Comparison of ENCODE assay signal across 35 cellular contexts in genomic region chrX:48815266-48815665, GRCh38. TPM values are rescaled to one million over a fixed set of nuclear protein-coding genes. Genes with fewer than 3 reads are reported as not detected.
"Had no signal": no experiment of that assay in that cellular context is flagged by ENCODE, and none has a peak within 500 bp of the region (broad histone marks: within the 10 kb centered on the region; RNA-seq: fewer than 3 reads in every experiment).

No MANE protein-coding gene starts in this region.

- H3K4me3 ChIP-seq: ascending aorta, breast epithelium, cardiac muscle cell, colonic mucosa, dorsolateral prefrontal cortex, esophagus squamous epithelium, gastroesophageal sphincter had no signal

- H3K9me3 Mint-ChIP-seq: activated CD4-positive, alpha-beta memory T cell treated with anti-CD3 and anti-CD28 coated beads for 36 hours; activated CD4-positive, alpha-beta T cell treated with anti-CD3 and anti-CD28 coated beads, Interleukin-2, amount 10 ng/mL, durations not matched to agents 24 days and 14 days; activated naive CD4-positive, alpha-beta T cell treated with anti-CD3 and anti-CD28 coated beads for 36 hours; activated naive CD4-positive, alpha-beta T cell treated with anti-CD3 and anti-CD28 coated beads, Interleukin-2, amount 50 U/mL, for 72 hours; activated naive CD8-positive, alpha-beta T cell treated with anti-CD3 and anti-CD28 coated beads, Interleukin-2, amount 10 ng/mL, durations not matched to agents 7 days and 5 days; activated T-cell treated with anti-CD3 and anti-CD28 coated beads, Interleukin-2, amount 50 U/mL, for 4 hours; activated T-helper 17 cell treated with anti-CD3 and anti-CD28 coated beads, Interleukin-2, amount 50 U/mL, for 72 hours; effector memory CD8-positive, alpha-beta T cell had no signal

- H3K4me1 Mint-ChIP-seq: activated CD4-positive, alpha-beta T cell treated with anti-CD3 and anti-CD28 coated beads for 36 hours; activated CD4-positive, alpha-beta T cell treated with anti-CD3 and anti-CD28 coated beads, Interleukin-2, amount 10 ng/mL, durations not matched to agents 24 days and 14 days; activated CD8-positive, alpha-beta memory T cell treated with anti-CD3 and anti-CD28 coated beads, Interleukin-2, amount 10 ng/mL, durations not matched to agents 7 days and 5 days; activated T-helper 17 cell treated with anti-CD3 and anti-CD28 coated beads, Interleukin-2, amount 50 U/mL, for 72 hours; brain had no signal

- H3K27ac Mint-ChIP-seq: activated CD4-positive, alpha-beta memory T cell treated with anti-CD3 and anti-CD28 coated beads for 36 hours; activated CD4-positive, alpha-beta T cell treated with anti-CD3 and anti-CD28 coated beads for 36 hours; activated CD4-positive, alpha-beta T cell treated with anti-CD3 and anti-CD28 coated beads, Interleukin-2, amount 10 ng/mL, durations not matched to agents 24 days and 14 days; activated CD8-positive, alpha-beta memory T cell treated with anti-CD3 and anti-CD28 coated beads, Interleukin-2, amount 10 ng/mL, durations not matched to agents 7 days and 5 days; activated CD8-positive, alpha-beta T cell treated with anti-CD3 and anti-CD28 coated beads, Interleukin-2, amount 10 ng/mL, durations not matched to agents 7 days and 5 days; activated naive CD4-positive, alpha-beta T cell treated with anti-CD3 and anti-CD28 coated beads for 36 hours; activated naive CD4-positive, alpha-beta T cell treated with anti-CD3 and anti-CD28 coated beads, Interleukin-2, amount 50 U/mL, for 72 hours; activated naive CD8-positive, alpha-beta T cell treated with anti-CD3 and anti-CD28 coated beads, Interleukin-2, amount 10 ng/mL, durations not matched to agents 7 days and 5 days; activated T-helper 17 cell treated with anti-CD3 and anti-CD28 coated beads, Interleukin-2, amount 50 U/mL, for 72 hours; brain; effector memory CD8-positive, alpha-beta T cell had no signal

- H3K27me3 Mint-ChIP-seq: activated CD4-positive, alpha-beta memory T cell treated with anti-CD3 and anti-CD28 coated beads for 36 hours; activated CD4-positive, alpha-beta T cell treated with anti-CD3 and anti-CD28 coated beads for 36 hours; activated CD4-positive, alpha-beta T cell treated with anti-CD3 and anti-CD28 coated beads, Interleukin-2, amount 10 ng/mL, durations not matched to agents 24 days and 14 days; activated CD8-positive, alpha-beta memory T cell treated with anti-CD3 and anti-CD28 coated beads, Interleukin-2, amount 10 ng/mL, durations not matched to agents 7 days and 5 days; activated naive CD8-positive, alpha-beta T cell treated with anti-CD3 and anti-CD28 coated beads, Interleukin-2, amount 10 ng/mL, durations not matched to agents 7 days and 5 days; activated T-helper 17 cell treated with anti-CD3 and anti-CD28 coated beads, Interleukin-2, amount 50 U/mL, for 72 hours; brain; effector memory CD8-positive, alpha-beta T cell had no signal

- H3K9me3 ChIP-seq: ascending aorta, breast epithelium, colonic mucosa, esophagus squamous epithelium, gastroesophageal sphincter had no signal

- H3K36me3 ChIP-seq: breast epithelium, colonic mucosa had no signal

- H3K27me3 ChIP-seq: ascending aorta, cardiac muscle cell, colonic mucosa, esophagus squamous epithelium, gastroesophageal sphincter had no signal

- H3K4me3 Mint-ChIP-seq: activated CD4-positive, alpha-beta memory T cell treated with anti-CD3 and anti-CD28 coated beads for 36 hours; activated CD4-positive, alpha-beta T cell treated with anti-CD3 and anti-CD28 coated beads for 36 hours; activated CD4-positive, alpha-beta T cell treated with anti-CD3 and anti-CD28 coated beads, Interleukin-2, amount 10 ng/mL, durations not matched to agents 24 days and 14 days; activated CD8-positive, alpha-beta memory T cell treated with anti-CD3 and anti-CD28 coated beads, Interleukin-2, amount 10 ng/mL, durations not matched to agents 7 days and 5 days; activated CD8-positive, alpha-beta T cell treated with anti-CD3 and anti-CD28 coated beads, Interleukin-2, amount 10 ng/mL, durations not matched to agents 7 days and 5 days; activated naive CD4-positive, alpha-beta T cell treated with anti-CD3 and anti-CD28 coated beads for 36 hours; activated naive CD8-positive, alpha-beta T cell treated with anti-CD3 and anti-CD28 coated beads, Interleukin-2, amount 10 ng/mL, durations not matched to agents 7 days and 5 days; activated T-cell treated with anti-CD3 and anti-CD28 coated beads, Interleukin-2, amount 50 U/mL, for 4 hours; activated T-helper 17 cell treated with anti-CD3 and anti-CD28 coated beads, Interleukin-2, amount 50 U/mL, for 72 hours; brain; effector memory CD8-positive, alpha-beta T cell had no signal

- DNase-seq: activated CD4-positive, alpha-beta memory T cell treated with anti-CD3 and anti-CD28 coated beads for 36 hours; activated CD4-positive, alpha-beta T cell treated with anti-CD3 and anti-CD28 coated beads for 36 hours; activated CD4-positive, alpha-beta T cell treated with anti-CD3 and anti-CD28 coated beads, Interleukin-2, amount 10 ng/mL, durations not matched to agents 24 days and 14 days; activated CD4-positive, CD25-positive, alpha-beta regulatory T cell; activated CD4-positive, CD25-positive, alpha-beta regulatory T cell treated with anti-CD3 and anti-CD28 coated beads, Interleukin-2, amount 50 U/mL, for 72 hours; activated CD8-positive, alpha-beta memory T cell treated with anti-CD3 and anti-CD28 coated beads, Interleukin-2, amount 10 ng/mL, durations not matched to agents 7 days and 5 days; activated CD8-positive, alpha-beta memory T cell treated with anti-CD3 and anti-CD28 coated beads, Interleukin-2, amount 50 U/mL, for 4 hours; activated CD8-positive, alpha-beta T cell treated with anti-CD3 and anti-CD28 coated beads, Interleukin-2, amount 10 ng/mL, durations not matched to agents 7 days and 5 days; activated effector memory CD4-positive, alpha-beta T cell treated with Interleukin-2 at 50 U/mL for 16 hours; activated gamma-delta T cell treated with Interleukin-2 at 50 U/mL for 16 hours; activated naive CD4-positive, alpha-beta T cell treated with anti-CD3 and anti-CD28 coated beads for 36 hours; activated naive CD8-positive, alpha-beta T cell treated with anti-CD3 and anti-CD28 coated beads, Interleukin-2, amount 10 ng/mL, durations not matched to agents 7 days and 5 days; activated T-cell treated with anti-CD3 and anti-CD28 coated beads, Interleukin-2, amount 50 U/mL, for 4 hours; central memory CD4-positive, alpha-beta T cell; cerebellar nuclear complex; colonic mucosa; dorsolateral prefrontal cortex; effector memory CD8-positive, alpha-beta T cell; esophagus squamous epithelium; foreskin melanocyte; T-helper 2 cell had no signal

- H3K27ac ChIP-seq: ascending aorta, breast epithelium, cardiac muscle cell, colonic mucosa, dorsolateral prefrontal cortex, epithelial cell of prostate, esophagus squamous epithelium, gastroesophageal sphincter had no signal

- H3K4me1 ChIP-seq: ascending aorta, breast epithelium, colonic mucosa, esophagus squamous epithelium, gastroesophageal sphincter had no signal

- ATAC-seq: activated CD4-positive, alpha-beta T cell treated with anti-CD3 and anti-CD28 coated beads for 36 hours; activated CD8-positive, alpha-beta memory T cell treated with anti-CD3 and anti-CD28 coated beads, Interleukin-2, amount 10 ng/mL, durations not matched to agents 7 days and 5 days; activated CD8-positive, alpha-beta T cell treated with anti-CD3 and anti-CD28 coated beads, Interleukin-2, amount 10 ng/mL, durations not matched to agents 7 days and 5 days; activated naive CD4-positive, alpha-beta T cell treated with anti-CD3 and anti-CD28 coated beads, Interleukin-2, amount 50 U/mL, for 72 hours; activated T-cell treated with anti-CD3 and anti-CD28 coated beads, Interleukin-2, amount 50 U/mL, for 4 hours; activated T-helper 17 cell treated with anti-CD3 and anti-CD28 coated beads, Interleukin-2, amount 50 U/mL, for 72 hours; effector memory CD8-positive, alpha-beta T cell; gastroesophageal sphincter had no signal

RNA-seq across cellular contexts. Expression of gene ERAS, which starts 11.0 kb away (rescaled TPM):
- total RNA-seq: activated CD4-positive, alpha-beta memory T cell treated with anti-CD3 and anti-CD28 coated beads for 36 hours; activated CD4-positive, alpha-beta T cell treated with anti-CD3 and anti-CD28 coated beads for 36 hours; activated CD4-positive, alpha-beta T cell treated with anti-CD3 and anti-CD28 coated beads, Interleukin-2, amount 10 ng/mL, durations not matched to agents 24 days and 14 days; activated CD8-positive, alpha-beta memory T cell treated with anti-CD3 and anti-CD28 coated beads, Interleukin-2, amount 10 ng/mL, durations not matched to agents 7 days and 5 days; activated CD8-positive, alpha-beta T cell treated with anti-CD3 and anti-CD28 coated beads, Interleukin-2, amount 10 ng/mL, durations not matched to agents 7 days and 5 days; activated naive CD4-positive, alpha-beta T cell treated with anti-CD3 and anti-CD28 coated beads for 36 hours; activated naive CD8-positive, alpha-beta T cell treated with anti-CD3 and anti-CD28 coated beads, Interleukin-2, amount 10 ng/mL, durations not matched to agents 7 days and 5 days; ascending aorta; cardiac muscle cell; endothelial cell of umbilical vein; esophagus squamous epithelium; fibroblast of lung; fibroblast of villous mesenchyme; gastroesophageal sphincter; glomerular endothelial cell; T-helper 1 cell treated with Interleukin-12 subunit alpha and Interleukin-12 subunit beta and Interleukin-4 antibody, amounts not matched to agents 30 ng/mL and 1 ng/mL, for 36 hours had no signal

RNA-seq across cellular contexts. Expression of gene PCSK1N, which starts 20.1 kb away (rescaled TPM):
- total RNA-seq: activated CD8-positive, alpha-beta T cell treated with anti-CD3 and anti-CD28 coated beads, Interleukin-2, amount 10 ng/mL, durations not matched to agents 7 days and 5 days; ascending aorta; fibroblast of villous mesenchyme had no signal
- polyA plus RNA-seq: endothelial cell of umbilical vein had no signal

RNA-seq across cellular contexts. Expression of gene GATA1, which starts 28.9 kb away (rescaled TPM):
- total RNA-seq: activated CD4-positive, alpha-beta memory T cell treated with anti-CD3 and anti-CD28 coated beads for 36 hours; activated CD4-positive, alpha-beta T cell treated with anti-CD3 and anti-CD28 coated beads for 36 hours; activated CD4-positive, alpha-beta T cell treated with anti-CD3 and anti-CD28 coated beads, Interleukin-2, amount 10 ng/mL, durations not matched to agents 24 days and 14 days; activated CD8-positive, alpha-beta memory T cell treated with anti-CD3 and anti-CD28 coated beads for 36 hours; activated CD8-positive, alpha-beta memory T cell treated with anti-CD3 and anti-CD28 coated beads, Interleukin-2, amount 10 ng/mL, durations not matched to agents 7 days and 5 days; activated CD8-positive, alpha-beta T cell treated with anti-CD3 and anti-CD28 coated beads, Interleukin-2, amount 10 ng/mL, durations not matched to agents 7 days and 5 days; activated naive CD4-positive, alpha-beta T cell treated with anti-CD3 and anti-CD28 coated beads for 36 hours; activated naive CD8-positive, alpha-beta T cell treated with anti-CD3 and anti-CD28 coated beads, Interleukin-2, amount 10 ng/mL, durations not matched to agents 7 days and 5 days; activated T-helper 17 cell treated with anti-CD3 and anti-CD28 coated beads, Interleukin-2, amount 50 U/mL, for 72 hours; ascending aorta; breast epithelium; cardiac muscle cell; endothelial cell of umbilical vein; esophagus squamous epithelium; fibroblast of lung; fibroblast of villous mesenchyme; gastroesophageal sphincter; glomerular endothelial cell; T-helper 1 cell treated with Interleukin-12 subunit alpha and Interleukin-12 subunit beta and Interleukin-4 antibody, amounts not matched to agents 30 ng/mL and 1 ng/mL, for 36 hours had no signal
- polyA plus RNA-seq: endothelial cell of umbilical vein, fibroblast of lung had no signal

RNA-seq across cellular contexts. Expression of gene GLOD5, which starts 53.7 kb away (rescaled TPM):
- total RNA-seq: activated CD4-positive, alpha-beta memory T cell treated with anti-CD3 and anti-CD28 coated beads for 36 hours; activated CD4-positive, alpha-beta T cell treated with anti-CD3 and anti-CD28 coated beads for 36 hours; activated CD4-positive, alpha-beta T cell treated with anti-CD3 and anti-CD28 coated beads, Interleukin-2, amount 10 ng/mL, durations not matched to agents 24 days and 14 days; activated CD8-positive, alpha-beta memory T cell treated with anti-CD3 and anti-CD28 coated beads for 36 hours; activated CD8-positive, alpha-beta memory T cell treated with anti-CD3 and anti-CD28 coated beads, Interleukin-2, amount 10 ng/mL, durations not matched to agents 7 days and 5 days; activated CD8-positive, alpha-beta T cell treated with anti-CD3 and anti-CD28 coated beads, Interleukin-2, amount 10 ng/mL, durations not matched to agents 7 days and 5 days; activated naive CD4-positive, alpha-beta T cell treated with anti-CD3 and anti-CD28 coated beads for 36 hours; activated naive CD4-positive, alpha-beta T cell treated with anti-CD3 and anti-CD28 coated beads, Interleukin-2, amount 50 U/mL, for 72 hours; activated naive CD8-positive, alpha-beta T cell treated with anti-CD3 and anti-CD28 coated beads, Interleukin-2, amount 10 ng/mL, durations not matched to agents 7 days and 5 days; activated T-cell treated with anti-CD3 and anti-CD28 coated beads, Interleukin-2, amount 50 U/mL, for 4 hours; activated T-helper 17 cell treated with anti-CD3 and anti-CD28 coated beads, Interleukin-2, amount 50 U/mL, for 72 hours; ascending aorta; cardiac muscle cell; dorsolateral prefrontal cortex; endothelial cell of umbilical vein; esophagus squamous epithelium; fibroblast of lung; fibroblast of villous mesenchyme; gastroesophageal sphincter; glomerular endothelial cell; T-helper 1 cell treated with Interleukin-12 subunit alpha and Interleukin-12 subunit beta and Interleukin-4 antibody, amounts not matched to agents 30 ng/mL and 1 ng/mL, for 36 hours had no signal
- polyA plus RNA-seq: cardiac muscle cell, endothelial cell of umbilical vein, fibroblast of lung had no signal
